10 cellular contexts compared by ENCODE assay signal in the genomic region with DNA sequence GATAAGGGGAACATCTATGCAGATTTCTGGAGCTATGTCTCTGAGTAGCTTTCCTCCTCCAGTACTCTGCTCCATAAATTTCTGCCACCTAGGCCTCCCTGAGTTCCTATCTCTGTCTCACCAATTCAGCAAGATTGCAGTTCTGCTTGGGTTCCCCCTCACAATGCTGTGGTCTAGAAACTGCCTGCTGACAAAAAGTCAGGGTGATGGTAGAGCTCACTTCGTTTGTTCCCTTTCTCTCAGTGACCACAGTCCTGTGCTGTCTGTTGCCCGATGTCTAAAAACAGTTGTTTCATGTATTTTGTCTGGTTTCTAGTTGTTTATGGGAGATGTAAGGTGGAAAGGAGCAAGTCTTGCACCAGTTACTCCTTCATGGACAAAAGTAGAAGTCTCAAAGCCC.
DNase-seq lines count a peak whose midpoint lies in the region; ATAC-seq lines count a peak whose summit lies in the region.
"Had no signal": no experiment of that assay in that cellular context is flagged by ENCODE, and none has a peak within 500 bp of the region (broad histone marks: within the 10 kb centered on the region; RNA-seq: fewer than 3 reads in every experiment).

No MANE protein-coding gene starts in this region.

- ATAC-seq in GM18502 (IDR thresholded peaks at IDR 0.05; ENCODE audit: poor library complexity, unreplicated experiment): peak; percentile 93
- ATAC-seq in GM21367 (IDR thresholded peaks at IDR 0.05; ENCODE audit: unreplicated experiment): peak; percentile 94
- ATAC-seq in HG03045 (IDR thresholded peaks at IDR 0.05; ENCODE audit: unreplicated experiment): peak; percentile 84

- peak; percentile 8 for DNase-seq in NOMO-1 treated with dmso at 0.1 percent for 144 hours (lab: John Stamatoyannopoulos, UW; ENCODE audit: unreplicated experiment)
- no peak for DNase-seq in DMS 273 (lab: John Stamatoyannopoulos, UW; ENCODE audit: unreplicated experiment)
- no peak for DNase-seq in OCI-M1 (lab: John Stamatoyannopoulos, UW)
- no peak for DNase-seq in NCI-H345 treated with DMSO at 0.1 percent for 48 hours (lab: John Stamatoyannopoulos, UW; ENCODE audit: unreplicated experiment)
- DNase-seq in retina: no peak
- DNase-seq: activated naive CD4-positive, alpha-beta T cell treated with anti-CD3 and anti-CD28 coated beads for 36 hours; PC-9 had no signal
